18 cellular contexts compared by ENCODE assay signal in the genomic region with DNA sequence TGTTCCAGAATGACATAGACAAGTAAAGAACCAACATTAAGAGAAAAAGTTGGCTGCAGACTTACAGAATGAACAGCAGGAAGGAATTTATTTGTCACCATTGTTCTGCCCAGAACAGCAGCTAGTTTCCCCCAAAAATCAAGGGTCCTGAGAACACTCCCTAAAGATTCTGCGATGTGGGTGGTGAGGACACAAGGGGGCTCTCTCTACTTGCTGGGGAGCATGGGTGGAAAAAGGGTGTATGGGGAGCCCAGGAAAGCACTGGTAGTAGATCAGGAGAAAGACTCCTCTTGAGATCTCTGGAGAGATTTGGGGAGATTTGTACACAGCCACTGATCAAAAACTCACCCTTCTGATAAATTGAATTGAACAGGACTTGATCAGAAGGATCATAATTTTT.
DNase-seq lines count a peak whose midpoint lies in the region; ATAC-seq, FAIRE-seq and TF ChIP-seq lines count a peak whose summit lies in the region.
"Had no signal": no experiment of that assay in that cellular context is flagged by ENCODE, and none has a peak within 500 bp of the region (broad histone marks: within the 10 kb centered on the region; RNA-seq: fewer than 3 reads in every experiment).

No MANE protein-coding gene starts in this region.

- intact Hi-C loops in GM12878 (cut with micrococcal nuclease; ENCODE audit: unreplicated experiment) = no loop called here

- in situ Hi-C loops in GM12878 (cut with MboI) = no loop called here

- H3K4me2 ChIP-seq in GM12878 (ENCODE audit: control insufficient read depth, insufficient read depth) (no peak overlapping the region), mesendoderm (ENCODE audit: low read length) (no peak overlapping the region)

- 19% methylated on average over 1 of the region's 1 CpG for WGBS in HUES64
- 82% methylated on average over 1 of the region's 1 CpG for WGBS in GM12878 (ENCODE audit: insufficient coverage, insufficient replicate concordance, low lambda C conversion rate, missing lambda C conversion rate)
- no CpG with 5 or more reads among the region's 1 CpG for WGBS in mesendoderm (ENCODE audit: extremely low coverage, insufficient coverage, low lambda C conversion rate)
- WGBS in suprapubic skin = 24% methylated on average over 1 of the region's 1 CpG

- H2AK5ac ChIP-seq in mesendoderm (ENCODE audit: low read length) = no peak overlapping the region

- H3K27ac ChIP-seq in HUES64 (ENCODE audit: low read depth, low read length) = no peak overlapping the region; the same call in 1 of the 2 replicates
- H3K27ac ChIP-seq in GM12878 (ENCODE audit: control insufficient read depth, insufficient read depth) = no peak overlapping the region
- H3K27ac ChIP-seq in mesendoderm (ENCODE audit: low read depth, low read length) = no peak overlapping the region
- no peak overlapping the region for H3K27ac ChIP-seq in suprapubic skin
- H3K27ac ChIP-seq: adrenal gland, prostate gland had no signal

- H3K56ac ChIP-seq in mesendoderm (ENCODE audit: low read length) = peak overlapping the region; percentile 43

- peak; percentile 51 for TF ChIP-seq RAD21 in GM12878 (IDR thresholded peaks at IDR 0.05; ENCODE audit: insufficient read depth, low read depth, low read length)

- H3K27me3 ChIP-seq in HUES64 (ENCODE audit: insufficient read depth, low read length) = no peaks in the 10 kb centered on the region
- H3K27me3 ChIP-seq in GM12878 (replicated peaks in 1 of 2; ENCODE audit: control insufficient read depth in 2 of 2, insufficient read depth in 2 of 2, low read length in 1 of 2) = no peaks in the 10 kb centered on the region
- no peaks in the 10 kb centered on the region for H3K27me3 ChIP-seq in mesendoderm (ENCODE audit: insufficient read depth, low read length, poor library complexity)
- H3K27me3 ChIP-seq in suprapubic skin = no peaks in the 10 kb centered on the region
- H3K27me3 ChIP-seq: adrenal gland had no signal

- no peaks in the 10 kb centered on the region for H4K20me1 ChIP-seq in GM12878 (ENCODE audit: control insufficient read depth, insufficient read depth)

- CTCF ChIA-PET in GM12878 (lab: Yijun Ruan, JAX) = interaction anchor here (2.4 kb wide), 1 partner anchor 751 kb away, joined by 7 read pairs; no protein-coding TSS in a partner anchor

- no peak overlapping the region for H2BK5ac ChIP-seq in mesendoderm (ENCODE audit: low read length)

- H3K4me1 ChIP-seq in HUES64 (ENCODE audit: insufficient read depth, low read length) = peaks cover 40% of the 10 kb centered on the region
- no peaks in the 10 kb centered on the region for H3K4me1 ChIP-seq in GM12878 (ENCODE audit: control insufficient read depth, insufficient read depth, low read length)
- no peaks in the 10 kb centered on the region for H3K4me1 ChIP-seq in mesendoderm (ENCODE audit: control insufficient read depth, low read depth, low read length)
- no peaks in the 10 kb centered on the region for H3K4me1 ChIP-seq in suprapubic skin
- H3K4me1 ChIP-seq: adrenal gland, prostate gland had no signal

- no peak overlapping the region for H3K23ac ChIP-seq in mesendoderm (ENCODE audit: low read length)

- POLR2A ChIA-PET in GM12878 (lab: Charles Lee) = no interaction called here

- no peak overlapping the region for H3K4ac ChIP-seq in mesendoderm (ENCODE audit: low read depth, low read length)

- FAIRE-seq in GM12878 (lab: Jason Lieb, UNC) (no peak), HTR-8/SVneo (lab: Jason Lieb, UNC) (no peak)
- FAIRE-seq: small intestine had no signal

- no TSS peak for BruUV-seq in GM12878 (replicated peaks; lab: Mats Ljungman, UMichigan)

- H3K79me2 ChIP-seq in GM12878 (ENCODE audit: control insufficient read depth, insufficient read depth, low read length) (no peaks in the 10 kb centered on the region), mesendoderm (ENCODE audit: control insufficient read depth, insufficient read depth, low read length) (no peaks in the 10 kb centered on the region)

- no peak for ATAC-seq in GM12878

- RAD21 ChIA-PET in GM12878 (lab: Charles Lee; ENCODE audit: unreplicated experiment) = no interaction called here

- no peak for TF ChIP-seq POLR2A in GM12878 (IDR thresholded peaks at IDR 0.05; ENCODE audit: low read depth, low read length)
- no peak for TF ChIP-seq POLR2A in suprapubic skin (IDR thresholded peaks at IDR 0.05)

- TF ChIP-seq EP300 in GM12878 (IDR thresholded peaks at IDR 0.05; ENCODE audit: borderline replicate concordance in 1 of 2, control insufficient read depth in 1 of 2, low read depth in 2 of 2, low read length in 2 of 2) (no peak), suprapubic skin (IDR thresholded peaks at IDR 0.05) (no peak)

- no peak overlapping the region for H2BK120ac ChIP-seq in mesendoderm (ENCODE audit: low read depth, low read length)

- H3K9me3 ChIP-seq in HUES64 (ENCODE audit: insufficient read depth, low read depth, low read length) (no peaks in the 10 kb centered on the region), GM12878 (replicated peaks; ENCODE audit: control insufficient read depth, insufficient read depth, low read length) (no peaks in the 10 kb centered on the region), suprapubic skin (peaks cover 3% of the 10 kb centered on the region)
- H3K9me3 ChIP-seq: Caco-2, prostate gland had no signal

- no peak overlapping the region for H4K8ac ChIP-seq in mesendoderm (ENCODE audit: low read depth, low read length)

- H3K9ac ChIP-seq in HUES64 (ENCODE audit: low read depth, low read length) = peak overlapping the region; percentile 11; the same call in 1 of the 2 replicates
- no peak overlapping the region for H3K9ac ChIP-seq in GM12878 (ENCODE audit: control insufficient read depth, insufficient read depth, low read length)
- peak overlapping the region; percentile 23 for H3K9ac ChIP-seq in mesendoderm (ENCODE audit: low read length)

- H3K4me3 ChIP-seq in HUES64 (ENCODE audit: low read length) (0 out of 2 replicates have a peak overlapping the region, but pooled peaks have one; percentile 1), GM12878 (no peak overlapping the region), mesendoderm (ENCODE audit: low read length) (no peak overlapping the region), suprapubic skin (no peak overlapping the region)
- H3K4me3 ChIP-seq: adrenal gland, prostate gland had no signal

- H3K18ac ChIP-seq in mesendoderm (ENCODE audit: low read length) = no peak overlapping the region

- DNase-seq in GM12878 (ENCODE audit: low read depth, low spot score) = no peak
- DNase-seq in mesendoderm = peak; percentile 61
- DNase-seq in suprapubic skin (ENCODE audit: low spot score in 2 of 2) = no peak
- no peak for DNase-seq in HTR-8/SVneo (ENCODE audit: insufficient read length, low spot score)
- DNase-seq in activated effector memory CD4-positive, alpha-beta T cell treated with anti-CD3 and anti-CD28 coated beads, Interleukin-2, amount 50 U/mL, for 16 hours = no peak
- DNase-seq: activated CD4-positive, CD25-positive, alpha-beta regulatory T cell treated with anti-CD3 and anti-CD28 coated beads, Interleukin-2, amount 50 U/mL, for 72 hours; adrenal gland; Caco-2; caudate nucleus; head of caudate nucleus; mesenchymal stem cell; NCI-H1694 treated with DMSO at 0.1 percent for 48 hours; NCI-H510A treated with DMSO at 0.1 percent for 48 hours; small intestine; stimulated activated CD8-positive, alpha-beta memory T cell treated with anti-CD3 and anti-CD28 coated beads, Interleukin-4, amount 100 ng/mL, for 48 hours had no signal

- H3K36me3 ChIP-seq in HUES64 (ENCODE audit: insufficient read depth, low read length) (no peaks in the 10 kb centered on the region), GM12878 (ENCODE audit: control insufficient read depth in 2 of 2, insufficient read depth in 2 of 2, low read length in 1 of 2) (no peaks in the 10 kb centered on the region), mesendoderm (ENCODE audit: control insufficient read depth, insufficient read depth, low read length) (no peaks in the 10 kb centered on the region), suprapubic skin (no peaks in the 10 kb centered on the region)
- H3K36me3 ChIP-seq: adrenal gland, prostate gland had no signal

- no peak overlapping the region for H2AFZ ChIP-seq in GM12878 (ENCODE audit: control insufficient read depth, low read depth, low read length)

- H3K79me1 ChIP-seq in mesendoderm (ENCODE audit: low read length) = no peaks in the 10 kb centered on the region

- no peak overlapping the region for H2BK15ac ChIP-seq in mesendoderm (replicated peaks; ENCODE audit: low read depth)

- no peak overlapping the region for H4K5ac ChIP-seq in mesendoderm (ENCODE audit: low read length)

- SMC1A ChIA-PET in GM12878 (lab: Charles Lee; ENCODE audit: uncharacterized antibody, unreplicated experiment) = no interaction called here

- TF ChIP-seq CTCF in GM12873 (IDR thresholded peaks at IDR 0.05; ENCODE audit: insufficient read depth, low read depth, low read length, missing control alignments) (peak; percentile 21), GM12878 (IDR thresholded peaks at IDR 0.05 in 2 of 3, conservative IDR thresholded peaks at IDR 0.05 in 1 of 3; ENCODE audit: control insufficient read depth in 2 of 3, extremely low read depth in 1 of 3, insufficient read depth in 1 of 3, low read depth in 3 of 3, low read length in 3 of 3) (peak in 1 of 3 experiments; percentile 22; a peak in 2 of 6 replicates), suprapubic skin (IDR thresholded peaks at IDR 0.05) (no peak)

TF ChIP-seq in GM12878, 131 proteins besides CTCF, POLR2A, EP300 and RAD21 (continues in another document):
- TF ChIP-seq ZBED1 (IDR thresholded peaks at IDR 0.05; ENCODE audit: borderline replicate concordance) (no peak), EZH2 (IDR thresholded peaks at IDR 0.05; ENCODE audit: borderline replicate concordance, control insufficient read depth, low read depth, low read length) (no peak), RBBP5 (conservative IDR thresholded peaks at IDR 0.05) (no peak), SMC3 (IDR thresholded peaks at IDR 0.05; ENCODE audit: borderline replicate concordance, low read length) (no peak), RAD51 (IDR thresholded peaks at IDR 0.05) (no peak), ZNF384 (IDR thresholded peaks at IDR 0.05; ENCODE audit: borderline replicate concordance, low read depth, low read length) (no peak), ETV6 (conservative IDR thresholded peaks at IDR 0.05 in 1 of 2, IDR thresholded peaks at IDR 0.05 in 1 of 2; ENCODE audit: borderline replicate concordance in 1 of 2, low read depth in 1 of 2) (no peak), POLR2AphosphoS2 (IDR thresholded peaks at IDR 0.05; ENCODE audit: low read depth, low read length) (no peak), MTA2 (IDR thresholded peaks at IDR 0.05; ENCODE audit: low read depth) (no peak), ASH2L (IDR thresholded peaks at IDR 0.05; ENCODE audit: borderline replicate concordance, low read depth) (no peak), SPI1 (IDR thresholded peaks at IDR 0.05; ENCODE audit: borderline replicate concordance, insufficient read depth, low read depth, low read length) (no peak), BCL11A (IDR thresholded peaks at IDR 0.05; ENCODE audit: low read depth, low read length) (no peak)
- TF ChIP-seq, protein P1, sequence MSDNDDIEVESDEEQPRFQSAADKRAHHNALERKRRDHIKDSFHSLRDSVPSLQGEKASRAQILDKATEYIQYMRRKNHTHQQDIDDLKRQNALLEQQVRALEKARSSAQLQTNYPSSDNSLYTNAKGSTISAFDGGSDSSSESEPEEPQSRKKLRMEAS (IDR thresholded peaks at IDR 0.05; ENCODE audit: low read depth, low read length) = no peak
